Comparison of ENCODE assay signal across 12 cellular contexts in the genomic region with DNA sequence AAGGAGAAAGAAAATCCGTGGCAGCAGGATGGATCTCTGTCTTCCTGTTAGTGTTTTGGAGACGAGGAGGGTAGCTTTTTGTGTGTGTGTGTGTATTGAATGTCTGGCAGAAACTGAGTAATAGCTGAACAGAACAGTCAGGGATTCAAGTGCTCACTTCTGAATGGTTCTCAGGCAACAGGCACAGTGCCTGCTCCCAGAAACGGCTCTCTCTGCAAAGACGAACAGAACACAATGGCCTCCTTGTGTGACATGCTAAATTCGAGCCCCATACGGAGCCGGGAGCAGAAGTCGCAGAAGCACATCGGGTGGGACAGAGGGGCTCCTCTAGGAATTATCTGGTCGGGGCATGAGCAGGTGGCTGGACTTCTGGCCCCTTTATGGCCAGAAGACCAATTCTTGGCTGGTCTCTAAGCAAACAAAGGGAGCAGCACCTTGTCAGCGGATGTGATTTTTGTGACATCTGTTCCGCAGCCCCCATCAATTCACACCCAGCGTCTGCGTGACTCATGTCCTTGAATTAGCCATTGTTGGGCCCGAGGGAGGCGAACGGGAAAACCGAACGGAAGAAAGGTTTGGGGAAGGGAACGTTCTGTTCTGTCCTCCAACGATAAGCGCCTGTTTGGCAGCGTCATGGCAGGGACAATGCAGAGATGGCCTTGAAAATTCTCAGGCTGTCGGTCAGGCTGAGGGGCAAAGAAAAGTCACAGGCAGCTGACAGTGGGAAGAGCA. TPM values are rescaled to one million over a fixed set of nuclear protein-coding genes. Genes with fewer than 3 reads are reported as not detected.
DNase-seq lines count a peak whose midpoint lies in the region; ATAC-seq and TF ChIP-seq lines count a peak whose summit lies in the region.
"Had no signal": no experiment of that assay in that cellular context is flagged by ENCODE, and none has a peak within 500 bp of the region (broad histone marks: within the 10 kb centered on the region; RNA-seq: fewer than 3 reads in every experiment).

No MANE protein-coding gene starts in this region.

- TF ChIP-seq EP300 in transverse colon (IDR thresholded peaks at IDR 0.05; ENCODE audit: low read depth) = peak; percentile 93

- H3K4me3 ChIP-seq in mesodermal cell (ENCODE audit: extremely low read depth, insufficient read depth, low read length, poor library complexity, severe bottlenecking) = no peak overlapping the region
- no peak overlapping the region for H3K4me3 ChIP-seq in transverse colon

- no peak for ATAC-seq in GM19395 (IDR thresholded peaks at IDR 0.05; ENCODE audit: unreplicated experiment)
- no peak for ATAC-seq in GM18505 (IDR thresholded peaks at IDR 0.05; ENCODE audit: unreplicated experiment)

- WGBS in mesodermal cell (ENCODE audit: insufficient coverage in 2 of 2), 2 experiments = 63 to 64% methylated on average over 20 to 21 of the region's 24 CpGs
- 36 to 47% methylated on average over 8 to 24 of the region's 24 CpGs for WGBS in transverse colon (ENCODE audit: low coverage in 1 of 2), 2 donors

- DNase-seq in NCI-H446 treated with DMSO at 0.1 percent for 48 hours (lab: John Stamatoyannopoulos, UW) = peak; percentile 2
- DNase-seq in NCI-H446 (lab: John Stamatoyannopoulos, UW) = no peak
- peak; percentile 19 for DNase-seq in cerebellar cortex (ENCODE audit: low spot score)
- peak; percentile 9 for DNase-seq in transverse colon
- no peak for DNase-seq in HT-29 (ENCODE audit: low spot score)
- DNase-seq: activated gamma-delta T cell treated with Interleukin-2 at 50 U/mL for 16 hours, H7, naive B cell, RPMI8226 had no signal

- peak overlapping the region; percentile 57 for H3K27ac ChIP-seq in mesodermal cell (ENCODE audit: low read depth, low read length, severe bottlenecking)
- H3K27ac ChIP-seq in transverse colon = no peak overlapping the region

- TF ChIP-seq POLR2A in transverse colon (IDR thresholded peaks at IDR 0.05) = no peak
- no peak for TF ChIP-seq POLR2A in GM18505 (IDR thresholded peaks at IDR 0.05; ENCODE audit: borderline replicate concordance, extremely low read depth, insufficient read depth, insufficient read length)

- H3K4me1 ChIP-seq in mesodermal cell (ENCODE audit: control insufficient read depth, insufficient read depth, low read length, poor library complexity, severe bottlenecking) (peaks cover 5% of the 10 kb centered on the region), transverse colon (no peaks in the 10 kb centered on the region)

- no peaks in the 10 kb centered on the region for H3K27me3 ChIP-seq in transverse colon

- peaks cover under 1% of the 10 kb centered on the region for H3K9me3 ChIP-seq in mesodermal cell (ENCODE audit: control insufficient read depth, low read length)
- no peaks in the 10 kb centered on the region for H3K9me3 ChIP-seq in transverse colon

- in situ Hi-C loops in transverse colon (cut with MboI; ENCODE audit: low pct_ligation_motif_present in 1 of 4, low pct_unique_long_range_greater_than_20kb in 1 of 4, low sequenced_read_pairs in 3 of 4) = no loop called here

- H3K36me3 ChIP-seq in mesodermal cell (ENCODE audit: control insufficient read depth, insufficient read depth, low read length) (no peaks in the 10 kb centered on the region), transverse colon (no peaks in the 10 kb centered on the region)

- TF ChIP-seq CTCF in transverse colon (IDR thresholded peaks at IDR 0.05) = no peak

- intact Hi-C loops in transverse colon (cut with DNase I; ENCODE audit: low total_unique reads) = no loop called here

RNA-seq across cellular contexts. Expression of gene NPTX2, which starts 47.3 kb away (rescaled TPM):
- polyA plus RNA-seq in mesodermal cell (2013, experiment 1 of 2) = 6.4 TPM
- polyA plus RNA-seq in mesodermal cell (2013, experiment 2 of 2) = 5.2 TPM
- 10 to 100 TPM in 1 of 4 donors, 1 to 10 TPM in 3; 3.4 to 11.5 (median 6.3) TPM for total RNA-seq in transverse colon
- total RNA-seq in HT-29 (2014; rRNA removed; shearing (Covaris generic)) = not detected in 2 replicates

Comparison
In these comparisons a context has a peak if more than half of its experiments do, and no peak if none do; other contexts are left out.
1. DNase-seq: peak in NCI-H446 treated with DMSO at 0.1 percent for 48 hours (single experiment), cerebellar cortex (single experiment) and transverse colon (single experiment); none in NCI-H446 (0 of 2) and HT-29 (single experiment).